ENCODE assay signal across 9 cellular contexts in the genomic region with DNA sequence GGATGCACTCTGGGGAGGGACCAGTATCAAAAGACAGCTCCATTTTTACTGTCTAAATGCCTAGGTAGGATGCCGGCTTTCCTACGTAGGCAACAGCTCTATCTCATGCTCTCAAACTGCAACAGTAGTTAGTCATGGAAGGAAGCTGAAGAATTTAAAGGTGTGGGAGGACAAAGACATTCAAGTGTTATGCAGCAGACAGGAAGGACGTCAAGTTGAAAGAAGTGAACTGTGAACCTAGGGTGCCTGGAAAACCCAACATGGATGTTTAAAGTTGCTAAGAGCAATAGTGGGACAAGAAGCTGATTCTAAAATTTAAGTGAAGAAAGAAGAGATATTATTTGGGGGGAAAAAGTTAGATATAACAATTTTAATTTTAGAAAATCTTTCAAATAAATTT. TPM values are rescaled to one million over a fixed set of nuclear protein-coding genes. Genes with fewer than 3 reads are reported as not detected.
DNase-seq lines count a peak whose midpoint lies in the region; ATAC-seq and TF ChIP-seq lines count a peak whose summit lies in the region.
"Had no signal": no experiment of that assay in that cellular context is flagged by ENCODE, and none has a peak within 500 bp of the region (broad histone marks: within the 10 kb centered on the region; RNA-seq: fewer than 3 reads in every experiment).

No MANE protein-coding gene starts in this region.

- TF ChIP-seq CTCF in gastroesophageal sphincter (IDR thresholded peaks at IDR 0.05): no peak

- H3K4me1 ChIP-seq in adipocyte (ENCODE audit: control insufficient read depth, insufficient read depth, low read length): peaks cover 29% of the 10 kb centered on the region
- H3K4me1 ChIP-seq in gastroesophageal sphincter: peaks cover 0 to 67% (median 0%) of the 10 kb centered on the region in 3 donors

- H3K9ac ChIP-seq in adipocyte (ENCODE audit: low read length): no peak overlapping the region

- peak; percentile 37 for ATAC-seq in GM18858 (IDR thresholded peaks at IDR 0.05; ENCODE audit: unreplicated experiment)
- no peak for ATAC-seq in GM21619 (IDR thresholded peaks at IDR 0.05; ENCODE audit: unreplicated experiment)
- no peak for ATAC-seq in gastroesophageal sphincter
- ATAC-seq in GM18519 (IDR thresholded peaks at IDR 0.05; ENCODE audit: low FRiP score, unreplicated experiment): no peak

- WGBS in gastroesophageal sphincter (ENCODE audit: low coverage in 1 of 2), 2 donors: 17 to 28% methylated on average over 3 of the region's 3 CpGs

- H3K4me3 ChIP-seq in adipocyte (ENCODE audit: low read length): no peak overlapping the region
- no peak overlapping the region for H3K4me3 ChIP-seq in gastroesophageal sphincter

- H3K36me3 ChIP-seq in adipocyte (ENCODE audit: control insufficient read depth, insufficient read depth, low read length, severe bottlenecking) (peaks cover 44% of the 10 kb centered on the region), gastroesophageal sphincter (peaks cover 0 to 38% of the 10 kb centered on the region in 2 donors)

- TF ChIP-seq EP300 in gastroesophageal sphincter (IDR thresholded peaks at IDR 0.05): no peak

- H3K27me3 ChIP-seq in adipocyte (replicated peaks; ENCODE audit: control insufficient read depth, insufficient read depth, low read length) (no peaks in the 10 kb centered on the region), gastroesophageal sphincter (no peaks in the 10 kb centered on the region)

- no peak for TF ChIP-seq POLR2A in gastroesophageal sphincter (IDR thresholded peaks at IDR 0.05)

- H3K27ac ChIP-seq in gastroesophageal sphincter: peak overlapping the region in 2 of 4 donors; percentile 28 to 49

- no peaks in the 10 kb centered on the region for H3K9me3 ChIP-seq in adipocyte (ENCODE audit: control insufficient read depth, low read length)
- no peaks in the 10 kb centered on the region for H3K9me3 ChIP-seq in gastroesophageal sphincter

- DNase-seq in 8988T (peak; percentile 34), adipocyte (ENCODE audit: low read depth) (peak; percentile 14), left kidney (ENCODE audit: low read depth, low spot score) (peak; percentile 61)
- no peak for DNase-seq in activated effector memory CD4-positive, alpha-beta T cell treated with Interleukin-2 at 50 U/mL for 16 hours
- DNase-seq: activated CD8-positive, alpha-beta memory T cell treated with anti-CD3 and anti-CD28 coated beads for 24 hours had no signal

RNA-seq across cellular contexts. Expression of a gene that starts 5.9 kb away (rescaled TPM):
- total RNA-seq in gastroesophageal sphincter: 100 to 1,000 TPM; 230 to 306 (median 249) TPM

RNA-seq across cellular contexts. Expression of a gene that starts 17.0 kb away (rescaled TPM):
- 10 to 100 TPM; 15.3 to 33.0 (median 20.2) TPM for total RNA-seq in gastroesophageal sphincter
